Comparison of ENCODE assay signal across 1 cellular context in the genomic region with DNA sequence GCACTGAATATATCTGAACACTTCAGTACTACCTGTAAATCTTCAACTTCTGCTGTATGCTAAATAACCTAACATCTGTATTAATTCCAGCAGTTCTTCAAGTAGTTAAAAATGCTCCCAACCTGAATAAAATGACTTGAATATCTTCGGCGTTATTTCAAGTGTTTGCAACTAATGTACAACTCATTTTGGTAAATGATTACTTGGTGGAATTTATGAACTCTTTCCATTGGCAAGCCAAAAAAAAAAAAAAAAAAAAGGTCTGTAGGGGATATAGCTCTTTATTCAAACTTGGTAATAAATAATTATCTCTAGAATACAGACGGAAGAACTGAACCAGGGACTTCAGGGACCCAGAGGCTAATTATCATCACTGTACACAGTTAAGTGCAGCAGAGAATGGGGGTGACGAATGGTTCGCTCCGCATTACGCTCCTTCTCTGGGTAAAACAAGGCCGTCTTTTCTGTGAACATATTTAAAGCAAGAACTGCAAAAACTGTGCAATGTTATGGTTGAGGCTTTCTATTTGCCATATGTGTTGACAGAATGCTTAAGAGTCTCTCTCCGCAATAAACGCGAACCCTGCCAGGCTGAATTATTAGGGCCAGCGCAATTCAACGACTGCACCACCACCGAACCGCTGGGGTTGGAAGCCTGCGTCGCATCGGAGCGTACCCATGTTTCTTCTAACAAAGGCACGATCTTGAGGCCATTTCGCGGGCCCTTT.
TF ChIP-seq lines count a peak whose summit lies in the region.

No MANE protein-coding gene starts in this region.

TF ChIP-seq in H1, 55 proteins besides CTCF, POLR2A, EP300 and RAD21 (continued from another document):
- TF ChIP-seq, protein P1, sequence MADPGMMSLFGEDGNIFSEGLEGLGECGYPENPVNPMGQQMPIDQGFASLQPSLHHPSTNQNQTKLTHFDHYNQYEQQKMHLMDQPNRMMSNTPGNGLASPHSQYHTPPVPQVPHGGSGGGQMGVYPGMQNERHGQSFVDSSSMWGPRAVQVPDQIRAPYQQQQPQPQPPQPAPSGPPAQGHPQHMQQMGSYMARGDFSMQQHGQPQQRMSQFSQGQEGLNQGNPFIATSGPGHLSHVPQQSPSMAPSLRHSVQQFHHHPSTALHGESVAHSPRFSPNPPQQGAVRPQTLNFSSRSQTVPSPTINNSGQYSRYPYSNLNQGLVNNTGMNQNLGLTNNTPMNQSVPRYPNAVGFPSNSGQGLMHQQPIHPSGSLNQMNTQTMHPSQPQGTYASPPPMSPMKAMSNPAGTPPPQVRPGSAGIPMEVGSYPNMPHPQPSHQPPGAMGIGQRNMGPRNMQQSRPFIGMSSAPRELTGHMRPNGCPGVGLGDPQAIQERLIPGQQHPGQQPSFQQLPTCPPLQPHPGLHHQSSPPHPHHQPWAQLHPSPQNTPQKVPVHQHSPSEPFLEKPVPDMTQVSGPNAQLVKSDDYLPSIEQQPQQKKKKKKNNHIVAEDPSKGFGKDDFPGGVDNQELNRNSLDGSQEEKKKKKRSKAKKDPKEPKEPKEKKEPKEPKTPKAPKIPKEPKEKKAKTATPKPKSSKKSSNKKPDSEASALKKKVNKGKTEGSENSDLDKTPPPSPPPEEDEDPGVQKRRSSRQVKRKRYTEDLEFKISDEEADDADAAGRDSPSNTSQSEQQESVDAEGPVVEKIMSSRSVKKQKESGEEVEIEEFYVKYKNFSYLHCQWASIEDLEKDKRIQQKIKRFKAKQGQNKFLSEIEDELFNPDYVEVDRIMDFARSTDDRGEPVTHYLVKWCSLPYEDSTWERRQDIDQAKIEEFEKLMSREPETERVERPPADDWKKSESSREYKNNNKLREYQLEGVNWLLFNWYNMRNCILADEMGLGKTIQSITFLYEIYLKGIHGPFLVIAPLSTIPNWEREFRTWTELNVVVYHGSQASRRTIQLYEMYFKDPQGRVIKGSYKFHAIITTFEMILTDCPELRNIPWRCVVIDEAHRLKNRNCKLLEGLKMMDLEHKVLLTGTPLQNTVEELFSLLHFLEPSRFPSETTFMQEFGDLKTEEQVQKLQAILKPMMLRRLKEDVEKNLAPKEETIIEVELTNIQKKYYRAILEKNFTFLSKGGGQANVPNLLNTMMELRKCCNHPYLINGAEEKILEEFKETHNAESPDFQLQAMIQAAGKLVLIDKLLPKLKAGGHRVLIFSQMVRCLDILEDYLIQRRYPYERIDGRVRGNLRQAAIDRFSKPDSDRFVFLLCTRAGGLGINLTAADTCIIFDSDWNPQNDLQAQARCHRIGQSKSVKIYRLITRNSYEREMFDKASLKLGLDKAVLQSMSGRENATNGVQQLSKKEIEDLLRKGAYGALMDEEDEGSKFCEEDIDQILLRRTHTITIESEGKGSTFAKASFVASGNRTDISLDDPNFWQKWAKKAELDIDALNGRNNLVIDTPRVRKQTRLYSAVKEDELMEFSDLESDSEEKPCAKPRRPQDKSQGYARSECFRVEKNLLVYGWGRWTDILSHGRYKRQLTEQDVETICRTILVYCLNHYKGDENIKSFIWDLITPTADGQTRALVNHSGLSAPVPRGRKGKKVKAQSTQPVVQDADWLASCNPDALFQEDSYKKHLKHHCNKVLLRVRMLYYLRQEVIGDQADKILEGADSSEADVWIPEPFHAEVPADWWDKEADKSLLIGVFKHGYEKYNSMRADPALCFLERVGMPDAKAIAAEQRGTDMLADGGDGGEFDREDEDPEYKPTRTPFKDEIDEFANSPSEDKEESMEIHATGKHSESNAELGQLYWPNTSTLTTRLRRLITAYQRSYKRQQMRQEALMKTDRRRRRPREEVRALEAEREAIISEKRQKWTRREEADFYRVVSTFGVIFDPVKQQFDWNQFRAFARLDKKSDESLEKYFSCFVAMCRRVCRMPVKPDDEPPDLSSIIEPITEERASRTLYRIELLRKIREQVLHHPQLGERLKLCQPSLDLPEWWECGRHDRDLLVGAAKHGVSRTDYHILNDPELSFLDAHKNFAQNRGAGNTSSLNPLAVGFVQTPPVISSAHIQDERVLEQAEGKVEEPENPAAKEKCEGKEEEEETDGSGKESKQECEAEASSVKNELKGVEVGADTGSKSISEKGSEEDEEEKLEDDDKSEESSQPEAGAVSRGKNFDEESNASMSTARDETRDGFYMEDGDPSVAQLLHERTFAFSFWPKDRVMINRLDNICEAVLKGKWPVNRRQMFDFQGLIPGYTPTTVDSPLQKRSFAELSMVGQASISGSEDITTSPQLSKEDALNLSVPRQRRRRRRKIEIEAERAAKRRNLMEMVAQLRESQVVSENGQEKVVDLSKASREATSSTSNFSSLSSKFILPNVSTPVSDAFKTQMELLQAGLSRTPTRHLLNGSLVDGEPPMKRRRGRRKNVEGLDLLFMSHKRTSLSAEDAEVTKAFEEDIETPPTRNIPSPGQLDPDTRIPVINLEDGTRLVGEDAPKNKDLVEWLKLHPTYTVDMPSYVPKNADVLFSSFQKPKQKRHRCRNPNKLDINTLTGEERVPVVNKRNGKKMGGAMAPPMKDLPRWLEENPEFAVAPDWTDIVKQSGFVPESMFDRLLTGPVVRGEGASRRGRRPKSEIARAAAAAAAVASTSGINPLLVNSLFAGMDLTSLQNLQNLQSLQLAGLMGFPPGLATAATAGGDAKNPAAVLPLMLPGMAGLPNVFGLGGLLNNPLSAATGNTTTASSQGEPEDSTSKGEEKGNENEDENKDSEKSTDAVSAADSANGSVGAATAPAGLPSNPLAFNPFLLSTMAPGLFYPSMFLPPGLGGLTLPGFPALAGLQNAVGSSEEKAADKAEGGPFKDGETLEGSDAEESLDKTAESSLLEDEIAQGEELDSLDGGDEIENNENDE (IDR thresholded peaks at IDR 0.05; ENCODE audit: insufficient replicate concordance, low read length): no peak
- TF ChIP-seq POLR2AphosphoS5 (IDR thresholded peaks at IDR 0.05; ENCODE audit: low read depth, low read length) (0 out of 2 replicates have a peak, but pooled peaks have one; percentile 36), JUND (IDR thresholded peaks at IDR 0.05; ENCODE audit: low read length) (no peak), ASH2L (IDR thresholded peaks at IDR 0.05; ENCODE audit: low read length) (peak; percentile 10), KDM4A (IDR thresholded peaks at IDR 0.05; ENCODE audit: low read depth, low read length, severe bottlenecking) (peak; percentile 32), SP4 (IDR thresholded peaks at IDR 0.05; ENCODE audit: low read length) (0 out of 2 replicates have a peak, but pooled peaks have one; percentile 21), KDM1A (IDR thresholded peaks at IDR 0.05; ENCODE audit: borderline replicate concordance, low read length) (no peak), CEBPB (IDR thresholded peaks at IDR 0.05; ENCODE audit: low read depth, low read length) (no peak), HDAC6 (IDR thresholded peaks at IDR 0.05; ENCODE audit: low read depth, low read length) (no peak)
